19 cellular contexts compared by ENCODE assay signal in the genomic region with DNA sequence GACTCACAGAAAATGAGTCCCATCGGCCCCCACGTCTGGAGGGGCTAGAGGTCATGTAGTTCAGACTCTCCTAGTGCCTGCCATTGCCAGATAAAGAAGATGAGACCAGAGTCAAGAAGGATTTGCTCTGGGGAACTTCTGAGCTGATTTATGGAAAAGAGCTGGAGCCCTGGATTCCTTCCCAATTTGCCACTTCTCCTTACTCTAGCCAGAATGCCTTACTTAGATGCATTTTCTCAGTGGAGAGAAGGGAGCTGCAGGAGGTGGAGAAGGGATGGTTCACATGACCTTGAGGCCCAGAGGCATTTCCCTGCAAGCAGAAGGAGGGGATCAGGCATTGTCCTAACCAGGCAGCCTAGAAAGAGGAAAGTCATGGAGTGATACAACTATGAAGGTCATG.
DNase-seq lines count a peak whose midpoint lies in the region; ATAC-seq and TF ChIP-seq lines count a peak whose summit lies in the region.
"Had no signal": no experiment of that assay in that cellular context is flagged by ENCODE, and none has a peak within 500 bp of the region (broad histone marks: within the 10 kb centered on the region; RNA-seq: fewer than 3 reads in every experiment).

No MANE protein-coding gene starts in this region.

- H3K4me1 Mint-ChIP-seq in nephron: peaks cover 5% of the 10 kb centered on the region
- no peaks in the 10 kb centered on the region for H3K4me1 Mint-ChIP-seq in activated naive CD4-positive, alpha-beta T cell treated with anti-CD3 and anti-CD28 coated beads, Interleukin-2, amount 10 ng/mL, durations not matched to agents 7 days and 5 days
- no peaks in the 10 kb centered on the region for H3K4me1 Mint-ChIP-seq in stimulated activated naive CD8-positive, alpha-beta T cell treated with anti-CD3 and anti-CD28 coated beads, Interleukin-15, amount 100 ng/mL, for 72 hours
- H3K4me1 Mint-ChIP-seq: CD4-positive, CD25-positive, alpha-beta regulatory T cell had no signal

- H3K9me3 Mint-ChIP-seq in nephron: no peaks in the 10 kb centered on the region
- H3K9me3 Mint-ChIP-seq in activated naive CD4-positive, alpha-beta T cell treated with anti-CD3 and anti-CD28 coated beads, Interleukin-2, amount 10 ng/mL, durations not matched to agents 7 days and 5 days: no peaks in the 10 kb centered on the region
- no peaks in the 10 kb centered on the region for H3K9me3 Mint-ChIP-seq in stimulated activated naive CD8-positive, alpha-beta T cell treated with anti-CD3 and anti-CD28 coated beads, Interleukin-15, amount 100 ng/mL, for 72 hours
- H3K9me3 Mint-ChIP-seq: CD4-positive, CD25-positive, alpha-beta regulatory T cell had no signal

- peak overlapping the region; percentile 52 to 56 (median 54) for H3K27ac Mint-ChIP-seq in nephron
- H3K27ac Mint-ChIP-seq in activated naive CD4-positive, alpha-beta T cell treated with anti-CD3 and anti-CD28 coated beads, Interleukin-2, amount 10 ng/mL, durations not matched to agents 7 days and 5 days: no peak overlapping the region
- peak overlapping the region in 1 of 2 donors; percentile 48 for H3K27ac Mint-ChIP-seq in stimulated activated naive CD8-positive, alpha-beta T cell treated with anti-CD3 and anti-CD28 coated beads, Interleukin-15, amount 100 ng/mL, for 72 hours
- H3K27ac Mint-ChIP-seq: CD4-positive, CD25-positive, alpha-beta regulatory T cell had no signal

- TF ChIP-seq CTCF in nephron (IDR thresholded peaks at IDR 0.05; ENCODE audit: unreplicated experiment in 3 of 3): no peak

- ATAC-seq in GM21447 (IDR thresholded peaks at IDR 0.05; ENCODE audit: unreplicated experiment): no peak
- ATAC-seq in stimulated activated naive CD8-positive, alpha-beta T cell treated with anti-CD3 and anti-CD28 coated beads, Interleukin-15, amount 100 ng/mL, for 72 hours: no peak
- ATAC-seq: HepG2, K562 had no signal

- CTCF ChIA-PET in activated naive CD4-positive, alpha-beta T cell treated with anti-CD3 and anti-CD28 coated beads, Interleukin-2, amount 10 ng/mL, durations not matched to agents 7 days and 5 days (lab: Charles Lee): interaction anchor here (1.1 kb wide), 1 partner anchor 111 kb away, joined by 3 read pairs; no protein-coding TSS in a partner anchor

- H3K27me3 Mint-ChIP-seq in nephron (ENCODE audit: low read depth): peaks cover 37% of the 10 kb centered on the region
- peaks cover 31% of the 10 kb centered on the region for H3K27me3 Mint-ChIP-seq in activated naive CD4-positive, alpha-beta T cell treated with anti-CD3 and anti-CD28 coated beads, Interleukin-2, amount 10 ng/mL, durations not matched to agents 7 days and 5 days
- H3K27me3 Mint-ChIP-seq in stimulated activated naive CD8-positive, alpha-beta T cell treated with anti-CD3 and anti-CD28 coated beads, Interleukin-15, amount 100 ng/mL, for 72 hours: peaks cover 32% of the 10 kb centered on the region

- DNase-seq in EL (peak; percentile 14), amniotic epithelial cell (ENCODE audit: low read depth) (peak; percentile 44), NCI-H82 treated with DMSO at 0.1 percent for 48 hours (lab: John Stamatoyannopoulos, UW; ENCODE audit: unreplicated experiment) (no peak)
- no peak for DNase-seq in activated naive CD4-positive, alpha-beta T cell treated with anti-CD3 and anti-CD28 coated beads, Interleukin-2, amount 10 ng/mL, durations not matched to agents 7 days and 5 days
- DNase-seq in stimulated activated naive CD8-positive, alpha-beta T cell treated with anti-CD3 and anti-CD28 coated beads, Interleukin-15, amount 100 ng/mL, for 72 hours: no peak
- DNase-seq: BE2C; CD4-positive, CD25-positive, alpha-beta regulatory T cell; DMS153; H7; NCI-H1105 treated with DMSO at 0.1 percent for 48 hours; NCI-H2029; NCI-H524 treated with DMSO at 0.1 percent for 48 hours; NCI-H82; SHP77; T-helper 1 cell had no signal

- no peaks in the 10 kb centered on the region for H3K36me3 Mint-ChIP-seq in nephron (ENCODE audit: low read depth)
- H3K36me3 Mint-ChIP-seq in activated naive CD4-positive, alpha-beta T cell treated with anti-CD3 and anti-CD28 coated beads, Interleukin-2, amount 10 ng/mL, durations not matched to agents 7 days and 5 days: no peaks in the 10 kb centered on the region
- H3K36me3 Mint-ChIP-seq: CD4-positive, CD25-positive, alpha-beta regulatory T cell had no signal

- H3K4me3 Mint-ChIP-seq in nephron: no peak overlapping the region
- H3K4me3 Mint-ChIP-seq in activated naive CD4-positive, alpha-beta T cell treated with anti-CD3 and anti-CD28 coated beads, Interleukin-2, amount 10 ng/mL, durations not matched to agents 7 days and 5 days: no peak overlapping the region
- no peak overlapping the region for H3K4me3 Mint-ChIP-seq in stimulated activated naive CD8-positive, alpha-beta T cell treated with anti-CD3 and anti-CD28 coated beads, Interleukin-15, amount 100 ng/mL, for 72 hours
- H3K4me3 Mint-ChIP-seq: CD4-positive, CD25-positive, alpha-beta regulatory T cell had no signal

Comparison
In these comparisons a context has a peak if more than half of its experiments do, and no peak if none do; other contexts are left out.
1. DNase-seq: peak in EL (single experiment) and amniotic epithelial cell (single experiment); none in activated naive CD4-positive, alpha-beta T cell treated with anti-CD3 and anti-CD28 coated beads, Interleukin-2, amount 10 ng/mL, durations not matched to agents 7 days and 5 days (single experiment), NCI-H82 treated with DMSO at 0.1 percent for 48 hours (single experiment) and stimulated activated naive CD8-positive, alpha-beta T cell treated with anti-CD3 and anti-CD28 coated beads, Interleukin-15, amount 100 ng/mL, for 72 hours (0 of 2).